Comparison of ENCODE assay signal across 8 cellular contexts in the genomic region with DNA sequence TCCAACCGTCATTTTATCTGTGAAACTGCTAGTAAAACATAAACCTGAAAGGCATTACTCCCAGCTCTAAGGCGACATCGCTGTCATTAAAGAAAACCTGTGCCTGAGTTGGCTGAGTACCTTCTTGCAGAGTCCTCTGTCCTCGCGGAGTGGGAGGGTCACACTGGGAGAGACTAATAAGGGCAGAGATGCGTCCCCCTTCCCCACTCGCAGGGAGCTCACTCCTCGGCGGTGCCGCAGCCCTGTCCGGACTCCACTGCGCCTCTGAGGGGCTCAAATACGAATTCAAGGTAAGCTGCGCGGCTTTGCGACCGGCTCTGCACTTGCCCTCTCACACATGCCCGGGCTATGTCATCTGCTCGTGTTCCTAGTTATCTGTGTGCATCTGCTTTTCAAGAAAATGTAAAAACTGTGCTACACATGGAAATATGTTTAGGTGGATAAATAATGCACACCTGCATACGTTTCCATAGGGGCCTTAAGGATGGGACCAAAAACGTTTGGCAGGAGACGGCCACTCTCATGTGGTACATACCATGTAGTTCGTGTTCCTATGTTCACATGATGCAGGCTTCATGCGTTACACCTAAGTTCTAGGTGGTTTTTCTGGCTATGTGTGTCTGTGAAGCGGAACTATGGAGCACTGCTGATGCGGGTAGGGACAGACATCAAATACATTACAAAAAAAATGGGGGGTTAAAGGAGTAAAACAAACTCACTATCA. TPM values are rescaled to one million over a fixed set of nuclear protein-coding genes. Genes with fewer than 3 reads are reported as not detected.
DNase-seq lines count a peak whose midpoint lies in the region; ATAC-seq lines count a peak whose summit lies in the region.

Gene COL19A1 (plus strand): TSS at position 206 of the 724 bp plus-strand sequence. CDS start 13,012 bp downstream, outside the sequence.

- no peaks in the 10 kb centered on the region for H3K9me3 ChIP-seq in right cardiac atrium (ENCODE audit: control insufficient read depth, low read length)

- ATAC-seq in HG02870 (IDR thresholded peaks at IDR 0.05; ENCODE audit: unreplicated experiment), result peak; percentile 51
- ATAC-seq in right cardiac atrium, result peak; percentile 68 to 73
- ATAC-seq in sciatic nerve, result peak; percentile 61

- H3K4me1 Mint-ChIP-seq in activated naive CD4-positive, alpha-beta T cell treated with anti-CD3 and anti-CD28 coated beads, Interleukin-2, amount 50 U/mL, for 24 hours, result peaks cover 29% of the 10 kb centered on the region

- peak within 1 kb of the TSS; percentile 8 for H3K27ac Mint-ChIP-seq in activated naive CD4-positive, alpha-beta T cell treated with anti-CD3 and anti-CD28 coated beads, Interleukin-2, amount 50 U/mL, for 24 hours

- H3K36me3 Mint-ChIP-seq in activated naive CD4-positive, alpha-beta T cell treated with anti-CD3 and anti-CD28 coated beads, Interleukin-2, amount 50 U/mL, for 24 hours, result no peaks in the 10 kb centered on the region

- WGBS in right cardiac atrium, result 4% methylated on average over 26 of the region's 26 CpGs

- H3K9me3 Mint-ChIP-seq in activated naive CD4-positive, alpha-beta T cell treated with anti-CD3 and anti-CD28 coated beads, Interleukin-2, amount 50 U/mL, for 24 hours, result no peaks in the 10 kb centered on the region

- peaks cover 5% of the 10 kb centered on the region for H3K27me3 Mint-ChIP-seq in activated naive CD4-positive, alpha-beta T cell treated with anti-CD3 and anti-CD28 coated beads, Interleukin-2, amount 50 U/mL, for 24 hours

- peak; percentile 63 for DNase-seq in NCI-H82 (lab: John Stamatoyannopoulos, UW)
- no peak for DNase-seq in NCI-H82 treated with DMSO at 0.1 percent for 48 hours (lab: John Stamatoyannopoulos, UW; ENCODE audit: unreplicated experiment)
- DNase-seq in NCI-H748 (lab: John Stamatoyannopoulos, UW; ENCODE audit: unreplicated experiment), result peak; percentile 69
- peak; percentile 23 to 65 (median 55) for DNase-seq in right cardiac atrium
- no peak for DNase-seq in sciatic nerve (ENCODE audit: low spot score)
- DNase-seq in GM03348 (ENCODE audit: low spot score), result no peak

- H3K27me3 ChIP-seq in right cardiac atrium (ENCODE audit: control insufficient read depth, insufficient read depth), result peaks cover 2% of the 10 kb centered on the region

- H3K4me1 ChIP-seq in right cardiac atrium (ENCODE audit: control insufficient read depth, insufficient read depth, low read length), result peaks cover 2% of the 10 kb centered on the region

- peak within 1 kb of the TSS; percentile 69 for H3K4me3 ChIP-seq in right cardiac atrium (ENCODE audit: low read length)

- H3K4me3 Mint-ChIP-seq in activated naive CD4-positive, alpha-beta T cell treated with anti-CD3 and anti-CD28 coated beads, Interleukin-2, amount 50 U/mL, for 24 hours, result peak within 1 kb of the TSS; percentile 88

- H3K27ac ChIP-seq in right cardiac atrium (ENCODE audit: low read length), result peak within 1 kb of the TSS; percentile 83

- intact Hi-C loops in right cardiac atrium (cut with DNase I) (no loop called here), sciatic nerve (cut with DNase I) (no loop called here)

RNA-seq across cellular contexts. Expression of gene COL19A1, which starts in this region (rescaled TPM):
- total RNA-seq in right cardiac atrium, result 1 to 10 TPM; 3.1 to 6.0 (median 4.0) TPM
- polyA plus RNA-seq in right cardiac atrium, result 1.0 TPM
- total RNA-seq in sciatic nerve, result 0.98 TPM

Comparison
In these comparisons a context has a peak if more than half of its experiments do, and no peak if none do; other contexts are left out.
1. DNase-seq: peak in NCI-H82 (single experiment), NCI-H748 (single experiment) and right cardiac atrium (3 of 3); none in NCI-H82 treated with DMSO at 0.1 percent for 48 hours (single experiment), sciatic nerve (single experiment) and GM03348 (single experiment).
2. Peak in ATAC-seq in sciatic nerve; RNA of the gene not detected or under 1 TPM.
3. Peak in every context shown above with its lines, with median percentiles within 50 percentile points of each other: ATAC-seq.